ENCODE assay signal across 1 cellular context in the genomic region with DNA sequence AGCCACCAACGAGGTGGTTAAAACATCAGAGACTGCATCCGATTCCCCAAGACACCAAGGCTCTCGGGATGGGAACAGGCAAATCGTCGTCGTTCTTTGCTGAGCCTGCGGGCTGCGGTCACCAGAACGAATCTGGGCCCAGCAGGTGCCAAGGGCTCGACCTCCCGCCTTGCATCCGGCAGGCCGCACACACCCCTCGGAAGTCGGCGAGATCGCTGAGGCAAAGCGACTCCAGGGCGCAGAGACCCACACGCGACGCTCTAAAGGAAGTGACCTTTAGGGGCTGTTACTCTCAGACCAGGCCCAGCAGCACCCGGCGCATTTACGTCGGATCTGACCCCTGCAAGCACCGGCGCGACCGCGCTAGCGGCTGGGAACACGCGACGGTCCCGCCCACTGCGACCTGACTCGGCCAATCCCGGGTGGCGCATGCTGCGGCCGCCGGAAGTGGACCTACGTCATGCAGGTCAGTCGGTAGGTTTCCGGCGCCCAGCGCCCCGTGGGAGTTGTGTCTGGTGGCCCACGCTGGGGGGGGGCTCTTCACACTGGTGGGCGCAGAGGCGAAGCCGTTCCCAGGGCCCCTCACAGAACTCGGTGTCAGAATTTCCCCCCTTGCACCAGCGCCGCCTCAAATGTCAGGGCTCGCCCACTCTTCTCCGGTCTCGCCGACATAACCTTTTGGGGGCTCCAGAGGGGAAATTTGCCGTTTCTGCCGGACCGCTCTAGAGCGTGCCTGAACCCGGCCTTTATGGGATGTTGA.
TF ChIP-seq lines count a peak whose summit lies in the region.

No MANE protein-coding gene starts in this region.

TF ChIP-seq in HepG2, 621 proteins besides CTCF, POLR2A, EP300 and RAD21 (continued from another document and continues in another):
- TF ChIP-seq, protein P1, sequence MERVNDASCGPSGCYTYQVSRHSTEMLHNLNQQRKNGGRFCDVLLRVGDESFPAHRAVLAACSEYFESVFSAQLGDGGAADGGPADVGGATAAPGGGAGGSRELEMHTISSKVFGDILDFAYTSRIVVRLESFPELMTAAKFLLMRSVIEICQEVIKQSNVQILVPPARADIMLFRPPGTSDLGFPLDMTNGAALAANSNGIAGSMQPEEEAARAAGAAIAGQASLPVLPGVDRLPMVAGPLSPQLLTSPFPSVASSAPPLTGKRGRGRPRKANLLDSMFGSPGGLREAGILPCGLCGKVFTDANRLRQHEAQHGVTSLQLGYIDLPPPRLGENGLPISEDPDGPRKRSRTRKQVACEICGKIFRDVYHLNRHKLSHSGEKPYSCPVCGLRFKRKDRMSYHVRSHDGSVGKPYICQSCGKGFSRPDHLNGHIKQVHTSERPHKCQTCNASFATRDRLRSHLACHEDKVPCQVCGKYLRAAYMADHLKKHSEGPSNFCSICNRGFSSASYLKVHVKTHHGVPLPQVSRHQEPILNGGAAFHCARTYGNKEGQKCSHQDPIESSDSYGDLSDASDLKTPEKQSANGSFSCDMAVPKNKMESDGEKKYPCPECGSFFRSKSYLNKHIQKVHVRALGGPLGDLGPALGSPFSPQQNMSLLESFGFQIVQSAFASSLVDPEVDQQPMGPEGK (CRISPR knock-in tag; IDR thresholded peaks at IDR 0.05), result peak; percentile 59
- TF ChIP-seq ZNF777 (CRISPR knock-in tag; IDR thresholded peaks at IDR 0.05) (peak; percentile 96), ZNF850 (CRISPR knock-in tag; conservative IDR thresholded peaks at IDR 0.05) (no peak), ZNF816 (CRISPR knock-in tag; IDR thresholded peaks at IDR 0.05; ENCODE audit: borderline replicate concordance) (no peak), KDM3A (CRISPR knock-in tag; IDR thresholded peaks at IDR 0.05; ENCODE audit: low read depth) (peak; percentile 61; the same call in 1 of the 2 replicates), GATAD1 (CRISPR knock-in tag; IDR thresholded peaks at IDR 0.05) (peak; percentile 90; the same call in 1 of the 2 replicates), ZNF124 (CRISPR knock-in tag; IDR thresholded peaks at IDR 0.05) (no peak), ZNF354B (CRISPR knock-in tag; IDR thresholded peaks at IDR 0.05) (no peak), ZNF326 (CRISPR knock-in tag; IDR thresholded peaks at IDR 0.05; ENCODE audit: borderline replicate concordance) (no peak), ARHGAP35 (CRISPR knock-in tag; IDR thresholded peaks at IDR 0.05; ENCODE audit: borderline replicate concordance) (no peak), NKX3-1 (CRISPR knock-in tag; IDR thresholded peaks at IDR 0.05) (no peak), DR1 (CRISPR knock-in tag; IDR thresholded peaks at IDR 0.05) (0 out of 2 replicates have a peak, but pooled peaks have one; percentile 63), KDM4B (CRISPR knock-in tag; IDR thresholded peaks at IDR 0.05) (0 out of 2 replicates have a peak, but pooled peaks have one; percentile 20), ZNF558 (CRISPR knock-in tag; IDR thresholded peaks at IDR 0.05; ENCODE audit: borderline replicate concordance) (no peak), HIVEP1 (CRISPR knock-in tag; IDR thresholded peaks at IDR 0.05) (no peak; the same call in 1 of the 2 replicates), GTF3A (CRISPR knock-in tag; conservative IDR thresholded peaks at IDR 0.05) (no peak), NCOA5 (CRISPR knock-in tag; IDR thresholded peaks at IDR 0.05) (no peak), ZNF709 (CRISPR knock-in tag; IDR thresholded peaks at IDR 0.05) (no peak; the same call in 1 of the 2 replicates), FOXC1 (CRISPR knock-in tag; IDR thresholded peaks at IDR 0.05; ENCODE audit: borderline replicate concordance) (no peak), SP140L (CRISPR knock-in tag; IDR thresholded peaks at IDR 0.05; ENCODE audit: borderline replicate concordance) (no peak), ZNF34 (CRISPR knock-in tag; IDR thresholded peaks at IDR 0.05; ENCODE audit: borderline replicate concordance) (no peak), SP4 (CRISPR knock-in tag; IDR thresholded peaks at IDR 0.05) (peak; percentile 47; the same call in 1 of the 2 replicates), TBP (CRISPR knock-in tag; IDR thresholded peaks at IDR 0.05) (no peak), RAD51 (IDR thresholded peaks at IDR 0.05; ENCODE audit: borderline replicate concordance) (no peak), RARA (CRISPR knock-in tag; IDR thresholded peaks at IDR 0.05) (peak; percentile 62), NR1H2 (CRISPR knock-in tag; IDR thresholded peaks at IDR 0.05; ENCODE audit: borderline replicate concordance, low read depth) (0 out of 2 replicates have a peak, but pooled peaks have one; percentile 74), ATF7-NPFF (CRISPR knock-in tag; IDR thresholded peaks at IDR 0.05; ENCODE audit: low read depth) (peak; percentile 74; the same call in 1 of the 2 replicates), AHR (CRISPR knock-in tag; IDR thresholded peaks at IDR 0.05) (no peak), KLF16 (CRISPR knock-in tag; IDR thresholded peaks at IDR 0.05) (no peak; a peak in 1 of 4 replicates), GFI1 (CRISPR knock-in tag; IDR thresholded peaks at IDR 0.05; ENCODE audit: borderline replicate concordance) (no peak), PHF20 (CRISPR knock-in tag; IDR thresholded peaks at IDR 0.05) (peak; percentile 90), DPF2 (CRISPR knock-in tag; IDR thresholded peaks at IDR 0.05; ENCODE audit: borderline replicate concordance, low read depth) (no peak), TAF1 (CRISPR knock-in tag; IDR thresholded peaks at IDR 0.05) (peak; percentile 79)
- TF ChIP-seq, protein P2, sequence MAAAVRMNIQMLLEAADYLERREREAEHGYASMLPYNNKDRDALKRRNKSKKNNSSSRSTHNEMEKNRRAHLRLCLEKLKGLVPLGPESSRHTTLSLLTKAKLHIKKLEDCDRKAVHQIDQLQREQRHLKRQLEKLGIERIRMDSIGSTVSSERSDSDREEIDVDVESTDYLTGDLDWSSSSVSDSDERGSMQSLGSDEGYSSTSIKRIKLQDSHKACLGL (CRISPR knock-in tag; IDR thresholded peaks at IDR 0.05), result peak; percentile 77; the same call in 1 of the 2 replicates
- TF ChIP-seq, protein P3, sequence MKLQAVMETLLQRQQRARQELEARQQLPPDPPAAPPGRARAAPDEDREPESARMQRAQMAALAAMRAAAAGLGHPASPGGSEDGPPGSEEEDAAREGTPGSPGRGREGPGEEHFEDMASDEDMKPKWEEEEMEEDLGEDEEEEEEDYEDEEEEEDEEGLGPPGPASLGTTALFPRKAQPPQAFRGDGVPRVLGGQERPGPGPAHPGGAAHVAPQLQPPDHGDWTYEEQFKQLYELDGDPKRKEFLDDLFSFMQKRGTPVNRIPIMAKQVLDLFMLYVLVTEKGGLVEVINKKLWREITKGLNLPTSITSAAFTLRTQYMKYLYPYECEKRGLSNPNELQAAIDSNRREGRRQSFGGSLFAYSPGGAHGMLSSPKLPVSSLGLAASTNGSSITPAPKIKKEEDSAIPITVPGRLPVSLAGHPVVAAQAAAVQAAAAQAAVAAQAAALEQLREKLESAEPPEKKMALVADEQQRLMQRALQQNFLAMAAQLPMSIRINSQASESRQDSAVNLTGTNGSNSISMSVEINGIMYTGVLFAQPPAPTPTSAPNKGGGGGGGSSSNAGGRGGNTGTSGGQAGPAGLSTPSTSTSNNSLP (IDR thresholded peaks at IDR 0.05; ENCODE audit: low read depth, low read length), result no peak
- TF ChIP-seq, protein P4, sequence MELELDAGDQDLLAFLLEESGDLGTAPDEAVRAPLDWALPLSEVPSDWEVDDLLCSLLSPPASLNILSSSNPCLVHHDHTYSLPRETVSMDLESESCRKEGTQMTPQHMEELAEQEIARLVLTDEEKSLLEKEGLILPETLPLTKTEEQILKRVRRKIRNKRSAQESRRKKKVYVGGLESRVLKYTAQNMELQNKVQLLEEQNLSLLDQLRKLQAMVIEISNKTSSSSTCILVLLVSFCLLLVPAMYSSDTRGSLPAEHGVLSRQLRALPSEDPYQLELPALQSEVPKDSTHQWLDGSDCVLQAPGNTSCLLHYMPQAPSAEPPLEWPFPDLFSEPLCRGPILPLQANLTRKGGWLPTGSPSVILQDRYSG (CRISPR knock-in tag; IDR thresholded peaks at IDR 0.05), result no peak
- TF ChIP-seq, protein P5, sequence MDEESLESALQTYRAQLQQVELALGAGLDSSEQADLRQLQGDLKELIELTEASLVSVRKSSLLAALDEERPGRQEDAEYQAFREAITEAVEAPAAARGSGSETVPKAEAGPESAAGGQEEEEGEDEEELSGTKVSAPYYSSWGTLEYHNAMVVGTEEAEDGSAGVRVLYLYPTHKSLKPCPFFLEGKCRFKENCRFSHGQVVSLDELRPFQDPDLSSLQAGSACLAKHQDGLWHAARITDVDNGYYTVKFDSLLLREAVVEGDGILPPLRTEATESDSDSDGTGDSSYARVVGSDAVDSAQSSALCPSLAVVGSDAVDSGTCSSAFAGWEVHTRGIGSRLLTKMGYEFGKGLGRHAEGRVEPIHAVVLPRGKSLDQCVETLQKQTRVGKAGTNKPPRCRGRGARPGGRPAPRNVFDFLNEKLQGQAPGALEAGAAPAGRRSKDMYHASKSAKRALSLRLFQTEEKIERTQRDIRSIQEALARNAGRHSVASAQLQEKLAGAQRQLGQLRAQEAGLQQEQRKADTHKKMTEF (CRISPR knock-in tag; IDR thresholded peaks at IDR 0.05), result peak; percentile 61; the same call in 1 of the 2 replicates
- TF ChIP-seq, protein P6, sequence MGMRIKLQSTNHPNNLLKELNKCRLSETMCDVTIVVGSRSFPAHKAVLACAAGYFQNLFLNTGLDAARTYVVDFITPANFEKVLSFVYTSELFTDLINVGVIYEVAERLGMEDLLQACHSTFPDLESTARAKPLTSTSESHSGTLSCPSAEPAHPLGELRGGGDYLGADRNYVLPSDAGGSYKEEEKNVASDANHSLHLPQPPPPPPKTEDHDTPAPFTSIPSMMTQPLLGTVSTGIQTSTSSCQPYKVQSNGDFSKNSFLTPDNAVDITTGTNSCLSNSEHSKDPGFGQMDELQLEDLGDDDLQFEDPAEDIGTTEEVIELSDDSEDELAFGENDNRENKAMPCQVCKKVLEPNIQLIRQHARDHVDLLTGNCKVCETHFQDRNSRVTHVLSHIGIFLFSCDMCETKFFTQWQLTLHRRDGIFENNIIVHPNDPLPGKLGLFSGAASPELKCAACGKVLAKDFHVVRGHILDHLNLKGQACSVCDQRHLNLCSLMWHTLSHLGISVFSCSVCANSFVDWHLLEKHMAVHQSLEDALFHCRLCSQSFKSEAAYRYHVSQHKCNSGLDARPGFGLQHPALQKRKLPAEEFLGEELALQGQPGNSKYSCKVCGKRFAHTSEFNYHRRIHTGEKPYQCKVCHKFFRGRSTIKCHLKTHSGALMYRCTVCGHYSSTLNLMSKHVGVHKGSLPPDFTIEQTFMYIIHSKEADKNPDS (CRISPR knock-in tag; IDR thresholded peaks at IDR 0.05), result no peak
- TF ChIP-seq, protein P7, sequence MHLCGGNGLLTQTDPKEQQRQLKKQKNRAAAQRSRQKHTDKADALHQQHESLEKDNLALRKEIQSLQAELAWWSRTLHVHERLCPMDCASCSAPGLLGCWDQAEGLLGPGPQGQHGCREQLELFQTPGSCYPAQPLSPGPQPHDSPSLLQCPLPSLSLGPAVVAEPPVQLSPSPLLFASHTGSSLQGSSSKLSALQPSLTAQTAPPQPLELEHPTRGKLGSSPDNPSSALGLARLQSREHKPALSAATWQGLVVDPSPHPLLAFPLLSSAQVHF (CRISPR knock-in tag; IDR thresholded peaks at IDR 0.05), result no peak
- TF ChIP-seq, protein P8, sequence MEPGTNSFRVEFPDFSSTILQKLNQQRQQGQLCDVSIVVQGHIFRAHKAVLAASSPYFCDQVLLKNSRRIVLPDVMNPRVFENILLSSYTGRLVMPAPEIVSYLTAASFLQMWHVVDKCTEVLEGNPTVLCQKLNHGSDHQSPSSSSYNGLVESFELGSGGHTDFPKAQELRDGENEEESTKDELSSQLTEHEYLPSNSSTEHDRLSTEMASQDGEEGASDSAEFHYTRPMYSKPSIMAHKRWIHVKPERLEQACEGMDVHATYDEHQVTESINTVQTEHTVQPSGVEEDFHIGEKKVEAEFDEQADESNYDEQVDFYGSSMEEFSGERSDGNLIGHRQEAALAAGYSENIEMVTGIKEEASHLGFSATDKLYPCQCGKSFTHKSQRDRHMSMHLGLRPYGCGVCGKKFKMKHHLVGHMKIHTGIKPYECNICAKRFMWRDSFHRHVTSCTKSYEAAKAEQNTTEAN (CRISPR knock-in tag; conservative IDR thresholded peaks at IDR 0.05), result no peak
- TF ChIP-seq, protein P9, sequence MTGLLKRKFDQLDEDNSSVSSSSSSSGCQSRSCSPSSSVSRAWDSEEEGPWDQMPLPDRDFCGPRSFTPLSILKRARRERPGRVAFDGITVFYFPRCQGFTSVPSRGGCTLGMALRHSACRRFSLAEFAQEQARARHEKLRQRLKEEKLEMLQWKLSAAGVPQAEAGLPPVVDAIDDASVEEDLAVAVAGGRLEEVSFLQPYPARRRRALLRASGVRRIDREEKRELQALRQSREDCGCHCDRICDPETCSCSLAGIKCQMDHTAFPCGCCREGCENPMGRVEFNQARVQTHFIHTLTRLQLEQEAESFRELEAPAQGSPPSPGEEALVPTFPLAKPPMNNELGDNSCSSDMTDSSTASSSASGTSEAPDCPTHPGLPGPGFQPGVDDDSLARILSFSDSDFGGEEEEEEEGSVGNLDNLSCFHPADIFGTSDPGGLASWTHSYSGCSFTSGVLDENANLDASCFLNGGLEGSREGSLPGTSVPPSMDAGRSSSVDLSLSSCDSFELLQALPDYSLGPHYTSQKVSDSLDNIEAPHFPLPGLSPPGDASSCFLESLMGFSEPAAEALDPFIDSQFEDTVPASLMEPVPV (CRISPR knock-in tag; IDR thresholded peaks at IDR 0.05), result no peak
- TF ChIP-seq, protein P10, sequence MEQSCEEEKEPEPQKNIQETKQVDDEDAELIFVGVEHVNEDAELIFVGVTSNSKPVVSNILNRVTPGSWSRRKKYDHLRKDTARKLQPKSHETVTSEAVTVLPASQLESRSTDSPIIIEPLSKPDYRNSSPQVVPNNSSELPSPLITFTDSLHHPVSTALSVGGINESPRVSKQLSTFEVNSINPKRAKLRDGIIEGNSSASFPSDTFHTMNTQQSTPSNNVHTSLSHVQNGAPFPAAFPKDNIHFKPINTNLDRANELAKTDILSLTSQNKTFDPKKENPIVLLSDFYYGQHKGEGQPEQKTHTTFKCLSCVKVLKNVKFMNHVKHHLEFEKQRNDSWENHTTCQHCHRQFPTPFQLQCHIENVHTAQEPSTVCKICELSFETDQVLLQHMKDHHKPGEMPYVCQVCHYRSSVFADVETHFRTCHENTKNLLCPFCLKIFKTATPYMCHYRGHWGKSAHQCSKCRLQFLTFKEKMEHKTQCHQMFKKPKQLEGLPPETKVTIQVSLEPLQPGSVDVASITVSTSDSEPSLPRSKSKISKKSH (CRISPR knock-in tag; IDR thresholded peaks at IDR 0.05; ENCODE audit: borderline replicate concordance), result 0 out of 2 replicates have a peak, but pooled peaks have one; percentile 30
- TF ChIP-seq, protein P11, sequence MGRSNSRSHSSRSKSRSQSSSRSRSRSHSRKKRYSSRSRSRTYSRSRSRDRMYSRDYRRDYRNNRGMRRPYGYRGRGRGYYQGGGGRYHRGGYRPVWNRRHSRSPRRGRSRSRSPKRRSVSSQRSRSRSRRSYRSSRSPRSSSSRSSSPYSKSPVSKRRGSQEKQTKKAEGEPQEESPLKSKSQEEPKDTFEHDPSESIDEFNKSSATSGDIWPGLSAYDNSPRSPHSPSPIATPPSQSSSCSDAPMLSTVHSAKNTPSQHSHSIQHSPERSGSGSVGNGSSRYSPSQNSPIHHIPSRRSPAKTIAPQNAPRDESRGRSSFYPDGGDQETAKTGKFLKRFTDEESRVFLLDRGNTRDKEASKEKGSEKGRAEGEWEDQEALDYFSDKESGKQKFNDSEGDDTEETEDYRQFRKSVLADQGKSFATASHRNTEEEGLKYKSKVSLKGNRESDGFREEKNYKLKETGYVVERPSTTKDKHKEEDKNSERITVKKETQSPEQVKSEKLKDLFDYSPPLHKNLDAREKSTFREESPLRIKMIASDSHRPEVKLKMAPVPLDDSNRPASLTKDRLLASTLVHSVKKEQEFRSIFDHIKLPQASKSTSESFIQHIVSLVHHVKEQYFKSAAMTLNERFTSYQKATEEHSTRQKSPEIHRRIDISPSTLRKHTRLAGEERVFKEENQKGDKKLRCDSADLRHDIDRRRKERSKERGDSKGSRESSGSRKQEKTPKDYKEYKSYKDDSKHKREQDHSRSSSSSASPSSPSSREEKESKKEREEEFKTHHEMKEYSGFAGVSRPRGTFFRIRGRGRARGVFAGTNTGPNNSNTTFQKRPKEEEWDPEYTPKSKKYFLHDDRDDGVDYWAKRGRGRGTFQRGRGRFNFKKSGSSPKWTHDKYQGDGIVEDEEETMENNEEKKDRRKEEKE (IDR thresholded peaks at IDR 0.05), result no peak
